In the genomic region with DNA sequence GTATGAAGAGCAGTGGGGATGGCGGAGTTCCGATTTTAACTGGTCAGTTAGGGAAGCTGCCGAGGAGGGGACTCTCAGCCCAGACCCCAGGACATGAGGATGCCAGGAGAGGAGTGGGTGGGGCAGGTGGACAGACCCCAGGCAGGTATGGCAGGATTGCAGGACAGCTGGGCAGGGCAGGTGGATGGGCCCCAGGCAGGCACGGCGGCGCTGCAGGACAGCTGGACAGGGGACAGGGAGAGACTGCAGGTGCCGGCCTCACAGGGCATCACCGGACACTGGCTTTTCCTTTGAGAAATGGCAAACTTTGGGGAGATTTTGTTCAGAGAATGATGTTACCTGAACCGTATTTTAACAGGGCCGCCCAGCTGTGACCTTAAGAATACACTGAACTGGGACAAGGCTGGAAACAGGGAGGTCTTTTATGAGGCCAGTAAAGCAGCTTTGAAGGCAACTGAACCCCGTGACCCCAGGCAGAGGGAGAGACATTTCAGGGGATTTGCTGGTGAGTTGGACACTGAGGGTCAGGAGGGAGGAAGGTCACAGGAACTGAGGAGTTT, we compare ENCODE assay signal across 1 cellular context.
TF ChIP-seq lines count a peak whose summit lies in the region.

No MANE protein-coding gene starts in this region.

TF ChIP-seq in HepG2, 621 proteins besides CTCF, POLR2A, EP300 and RAD21 (continued from another document):
- TF ChIP-seq, protein P1, sequence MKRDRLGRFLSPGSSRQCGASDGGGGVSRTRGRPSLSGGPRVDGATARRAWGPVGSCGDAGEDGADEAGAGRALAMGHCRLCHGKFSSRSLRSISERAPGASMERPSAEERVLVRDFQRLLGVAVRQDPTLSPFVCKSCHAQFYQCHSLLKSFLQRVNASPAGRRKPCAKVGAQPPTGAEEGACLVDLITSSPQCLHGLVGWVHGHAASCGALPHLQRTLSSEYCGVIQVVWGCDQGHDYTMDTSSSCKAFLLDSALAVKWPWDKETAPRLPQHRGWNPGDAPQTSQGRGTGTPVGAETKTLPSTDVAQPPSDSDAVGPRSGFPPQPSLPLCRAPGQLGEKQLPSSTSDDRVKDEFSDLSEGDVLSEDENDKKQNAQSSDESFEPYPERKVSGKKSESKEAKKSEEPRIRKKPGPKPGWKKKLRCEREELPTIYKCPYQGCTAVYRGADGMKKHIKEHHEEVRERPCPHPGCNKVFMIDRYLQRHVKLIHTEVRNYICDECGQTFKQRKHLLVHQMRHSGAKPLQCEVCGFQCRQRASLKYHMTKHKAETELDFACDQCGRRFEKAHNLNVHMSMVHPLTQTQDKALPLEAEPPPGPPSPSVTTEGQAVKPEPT (CRISPR knock-in tag; IDR thresholded peaks at IDR 0.05; ENCODE audit: low read depth), result no peak
- no peak for TF ChIP-seq MIXL1 (CRISPR knock-in tag; IDR thresholded peaks at IDR 0.05)
- no peak for TF ChIP-seq ARNTL (CRISPR knock-in tag; IDR thresholded peaks at IDR 0.05)
- no peak for TF ChIP-seq ZNF83 (CRISPR knock-in tag; IDR thresholded peaks at IDR 0.05; ENCODE audit: borderline replicate concordance)
- no peak for TF ChIP-seq ZNF235 (CRISPR knock-in tag; IDR thresholded peaks at IDR 0.05; ENCODE audit: borderline replicate concordance)
